Comparison of ENCODE assay signal across 8 cellular contexts in the genomic region with DNA sequence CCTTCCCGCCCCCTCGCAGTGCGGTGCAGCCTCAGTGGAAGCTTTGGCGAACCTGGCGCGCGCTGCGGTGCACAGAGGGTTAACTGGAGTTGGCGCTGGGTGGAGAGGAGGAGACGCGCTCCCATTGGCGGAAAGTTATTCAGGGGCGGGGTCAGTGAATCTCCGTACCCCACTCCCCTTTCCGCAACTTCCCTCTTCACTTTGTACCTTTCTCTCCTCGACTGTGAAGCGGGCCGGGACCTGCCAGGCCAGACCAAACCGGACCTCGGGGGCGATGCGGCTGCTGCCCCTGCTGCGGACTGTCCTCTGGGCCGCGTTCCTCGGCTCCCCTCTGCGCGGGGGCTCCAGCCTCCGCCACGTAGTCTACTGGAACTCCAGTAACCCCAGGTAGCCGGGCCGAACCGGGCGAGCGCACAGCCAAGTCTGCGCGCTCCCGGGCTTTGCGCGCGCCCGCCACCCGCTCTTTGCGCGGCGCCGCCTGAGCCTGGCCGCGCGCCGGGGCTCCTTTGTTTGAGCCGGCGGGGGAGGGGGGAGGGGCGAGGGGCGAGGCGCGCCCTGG. TPM values are rescaled to one million over a fixed set of nuclear protein-coding genes. Genes with fewer than 3 reads are reported as not detected.
DNase-seq lines count a peak whose midpoint lies in the region; ATAC-seq and TF ChIP-seq lines count a peak whose summit lies in the region.

A gene with protein sequence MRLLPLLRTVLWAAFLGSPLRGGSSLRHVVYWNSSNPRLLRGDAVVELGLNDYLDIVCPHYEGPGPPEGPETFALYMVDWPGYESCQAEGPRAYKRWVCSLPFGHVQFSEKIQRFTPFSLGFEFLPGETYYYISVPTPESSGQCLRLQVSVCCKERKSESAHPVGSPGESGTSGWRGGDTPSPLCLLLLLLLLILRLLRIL (plus strand): TSS at position 191 of the 559 bp plus-strand sequence. CDS start 84 bp downstream, at position 275.

- H3K4me3 ChIP-seq in Caco-2 (ENCODE audit: low read depth, low read length) (peak within 1 kb of the TSS; percentile 64), HUES48 (ENCODE audit: low read depth, low read length) (peak within 1 kb of the TSS; percentile 94), fibroblast of mammary gland (ENCODE audit: control insufficient read depth, low read depth, low read length) (peak within 1 kb of the TSS; percentile 86)

- CTCF ChIA-PET in Caco-2 (lab: Charles Lee): interaction anchor here (0.6 to 3.7 kb wide), 3 partner anchors 13 to 23 kb away, joined by 4 to 39 read pairs (median 11); partner anchors contain the start of gene ADAM15

- peak; percentile 91 for DNase-seq in Caco-2
- DNase-seq in RPMI8226: peak; percentile 95
- DNase-seq in activated T-helper 1 cell treated with anti-CD3 and anti-CD28 coated beads, Interleukin-2, amount 50 U/mL, for 16 hours (ENCODE audit: low read depth in 1 of 2, low spot score in 1 of 2): peak; percentile 62 to 69
- DNase-seq in fibroblast of mammary gland (ENCODE audit: low read depth): peak; percentile 72
- peak; percentile 73 to 77 for DNase-seq in stimulated activated naive CD8-positive, alpha-beta T cell treated with anti-CD3 and anti-CD28 coated beads, Interleukin-15, amount 100 ng/mL, for 72 hours

- H3K27ac Mint-ChIP-seq in Caco-2 (ENCODE audit: unreplicated experiment) (peak within 1 kb of the TSS; percentile 22), nephron (peak within 1 kb of the TSS; percentile 13 to 90 (median 69))
- peak within 1 kb of the TSS in 1 of 2 donors; percentile 0 for H3K27ac Mint-ChIP-seq in stimulated activated naive CD8-positive, alpha-beta T cell treated with anti-CD3 and anti-CD28 coated beads, Interleukin-15, amount 100 ng/mL, for 72 hours

- H3K4me3 Mint-ChIP-seq in Caco-2 (ENCODE audit: unreplicated experiment) (peak within 1 kb of the TSS; percentile 86), nephron (peak within 1 kb of the TSS; percentile 86 to 92 (median 89))
- peak within 1 kb of the TSS; percentile 85 to 91 for H3K4me3 Mint-ChIP-seq in stimulated activated naive CD8-positive, alpha-beta T cell treated with anti-CD3 and anti-CD28 coated beads, Interleukin-15, amount 100 ng/mL, for 72 hours

- no peaks in the 10 kb centered on the region for H3K27me3 ChIP-seq in Caco-2 (replicated peaks; ENCODE audit: control insufficient read depth, insufficient read depth, low read length)
- H3K27me3 ChIP-seq in HUES48 (ENCODE audit: control insufficient read depth, insufficient read depth, low read length): peaks cover 5% of the 10 kb centered on the region; the same call in 1 of the 2 replicates

- H3K36me3 ChIP-seq in Caco-2 (ENCODE audit: control insufficient read depth, insufficient read depth, low read length) (peaks cover 2% of the 10 kb centered on the region; the same call in 1 of the 2 replicates), HUES48 (ENCODE audit: control insufficient read depth, insufficient read depth, low read length) (peaks cover 16% of the 10 kb centered on the region)

- H3K9me3 Mint-ChIP-seq in Caco-2 (ENCODE audit: unreplicated experiment) (no peaks in the 10 kb centered on the region), nephron (no peaks in the 10 kb centered on the region)
- H3K9me3 Mint-ChIP-seq in stimulated activated naive CD8-positive, alpha-beta T cell treated with anti-CD3 and anti-CD28 coated beads, Interleukin-15, amount 100 ng/mL, for 72 hours: no peaks in the 10 kb centered on the region

- H3K36me3 Mint-ChIP-seq in Caco-2 (ENCODE audit: insufficient read depth, unreplicated experiment) (peaks cover 21% of the 10 kb centered on the region), nephron (ENCODE audit: low read depth) (peaks cover 16% of the 10 kb centered on the region)

- H3K9me3 ChIP-seq in Caco-2 (no peaks in the 10 kb centered on the region), HUES48 (ENCODE audit: control insufficient read depth, insufficient read depth, low read length) (no peaks in the 10 kb centered on the region)

- BruUV-seq in Caco-2 (replicated peaks; lab: Mats Ljungman, UMichigan): no TSS peak

- H3K4me1 Mint-ChIP-seq in Caco-2 (ENCODE audit: low read depth, unreplicated experiment) (peaks cover 22% of the 10 kb centered on the region), nephron (peaks cover 32% of the 10 kb centered on the region)
- peaks cover 50% of the 10 kb centered on the region for H3K4me1 Mint-ChIP-seq in stimulated activated naive CD8-positive, alpha-beta T cell treated with anti-CD3 and anti-CD28 coated beads, Interleukin-15, amount 100 ng/mL, for 72 hours

- H3K27me3 Mint-ChIP-seq in Caco-2 (ENCODE audit: insufficient read depth, unreplicated experiment) (no peaks in the 10 kb centered on the region), nephron (ENCODE audit: low read depth) (peaks cover 17% of the 10 kb centered on the region)
- no peaks in the 10 kb centered on the region for H3K27me3 Mint-ChIP-seq in stimulated activated naive CD8-positive, alpha-beta T cell treated with anti-CD3 and anti-CD28 coated beads, Interleukin-15, amount 100 ng/mL, for 72 hours

- TF ChIP-seq CTCF in Caco-2 (IDR thresholded peaks at IDR 0.05; ENCODE audit: insufficient read depth in 1 of 2, low read depth in 1 of 2, low read length in 1 of 2, severe bottlenecking in 1 of 2, unreplicated experiment in 1 of 2): no peak
- no peak for TF ChIP-seq CTCF in fibroblast of mammary gland (conservative IDR thresholded peaks at IDR 0.05; ENCODE audit: control insufficient read depth, insufficient read depth, low read depth, low read length)
- no peak for TF ChIP-seq CTCF in nephron (IDR thresholded peaks at IDR 0.05; ENCODE audit: unreplicated experiment in 3 of 3)

- 0 out of 2 replicates have a peak, but pooled peaks cover 19% of the 10 kb centered on the region for H3K4me1 ChIP-seq in Caco-2
- peaks cover 16% of the 10 kb centered on the region for H3K4me1 ChIP-seq in HUES48 (ENCODE audit: control insufficient read depth, insufficient read depth, low read length)

- peak within 1 kb of the TSS; percentile 95 for H3K27ac ChIP-seq in HUES48 (ENCODE audit: low read depth, low read length)

- intact Hi-C loops in Caco-2 (cut with micrococcal nuclease; ENCODE audit: unreplicated experiment): loop anchor here (1.0 to 5.0 kb wide), 4 partner anchors 21 to 106 kb away; partner anchors contain the start of genes CKS1B, PBXIP1, SHC1 and ZBTB7B

- ATAC-seq in GM19467 (IDR thresholded peaks at IDR 0.05; ENCODE audit: unreplicated experiment): peak; percentile 55
- peak; percentile 83 for ATAC-seq in stimulated activated naive CD8-positive, alpha-beta T cell treated with anti-CD3 and anti-CD28 coated beads, Interleukin-15, amount 100 ng/mL, for 72 hours

- peak within 1 kb of the TSS; percentile 77 for H3K9ac ChIP-seq in HUES48 (ENCODE audit: low read depth, low read length)

- POLR2A ChIA-PET in Caco-2 (lab: Charles Lee): interaction anchor here (0.5 to 1.6 kb wide), 4 partner anchors 12 to 794 kb away, joined by 3 to 6 read pairs (median 4); partner anchors contain the start of genes ADAM15, EFNA3 and GON4L

RNA-seq across cellular contexts. Expression of the gene that starts here (rescaled TPM):
- total RNA-seq in Caco-2 (2022): 13.8 and 16.0 TPM in 2 replicates

Comparison
In these comparisons a context has a peak if more than half of its experiments do, and no peak if none do; other contexts are left out.
1. Peak in every context shown above with its lines: DNase-seq, ATAC-seq, H3K4me3 ChIP-seq and H3K27ac ChIP-seq.